11 cellular contexts compared by ENCODE assay signal in genomic region chr5:775592-775959, GRCh38. TPM values are rescaled to one million over a fixed set of nuclear protein-coding genes. Genes with fewer than 3 reads are reported as not detected.
DNase-seq lines count a peak whose midpoint lies in the region; ATAC-seq, FAIRE-seq and TF ChIP-seq lines count a peak whose summit lies in the region.
"Not testable (repeated sequence)": the region's sequence is repeated elsewhere in the genome, so short reads cannot be mapped to it uniquely, and the experiment has no call there.
"Had no signal": no experiment of that assay in that cellular context is flagged by ENCODE, and none has a peak within 500 bp of the region (broad histone marks: within the 10 kb centered on the region; RNA-seq: fewer than 3 reads in every experiment).

No MANE protein-coding gene starts in this region.

- not testable (repeated sequence) for H3K4ac ChIP-seq in neuronal stem cell (ENCODE audit: low read length)

- 55 to 88% methylated on average over 7 of the region's 9 CpGs for WGBS in heart right ventricle, 2 donors
- WGBS in neuronal stem cell (ENCODE audit: extremely low coverage in 2 of 2, insufficient read length in 2 of 2, insufficient replicate concordance in 1 of 2), 2 donors, result no CpG with 5 or more reads among the region's 9 CpGs
- 85 to 100% methylated on average over 2 to 9 of the region's 9 CpGs for WGBS in upper lobe of left lung, 2 donors

- H3K27me3 ChIP-seq in heart right ventricle; neuronal stem cell (ENCODE audit: control insufficient read depth in 3 of 3, insufficient read depth in 3 of 3, low read depth in 1 of 3, low read length in 3 of 3); upper lobe of left lung: not testable (repeated sequence)

- peak in 7 of 8 donors; percentile 7 to 30 (median 20) for ATAC-seq in heart right ventricle
- not testable (repeated sequence) for ATAC-seq in upper lobe of left lung (ENCODE audit: low FRiP score in 2 of 2)

- H3K79me1 ChIP-seq in neuronal stem cell (ENCODE audit: low read depth, low read length), result not testable (repeated sequence)

- not testable (repeated sequence) for TF ChIP-seq POLR2A in upper lobe of left lung (IDR thresholded peaks at IDR 0.05)

- not testable (repeated sequence) for H4K91ac ChIP-seq in neuronal stem cell (ENCODE audit: low read depth, low read length, poor library complexity)

- H3K18ac ChIP-seq in neuronal stem cell (ENCODE audit: low read length), result peak overlapping the region; percentile 65

- H2BK5ac ChIP-seq in neuronal stem cell (ENCODE audit: low read length), result peak overlapping the region; percentile 21

- H3K4me1 ChIP-seq in heart right ventricle, result peaks cover 0 to 30% (median 7%) of the 10 kb centered on the region in 9 donors
- not testable (repeated sequence) for H3K4me1 ChIP-seq in kidney (ENCODE audit: control insufficient read depth in 1 of 2, insufficient read depth in 1 of 2, low read depth in 1 of 2, low read length in 2 of 2); neuronal stem cell (ENCODE audit: control insufficient read depth in 2 of 2, insufficient read depth in 1 of 2, low read depth in 1 of 2, low read length in 2 of 2); upper lobe of left lung

- H4K8ac ChIP-seq in neuronal stem cell (ENCODE audit: low read depth, low read length), result not testable (repeated sequence)

- H2BK15ac ChIP-seq in neuronal stem cell (ENCODE audit: low read length), result not testable (repeated sequence)

- not testable (repeated sequence) for TF ChIP-seq CTCF in heart right ventricle (IDR thresholded peaks at IDR 0.05); kidney (IDR thresholded peaks at IDR 0.05; ENCODE audit: borderline replicate concordance, extremely low read depth, insufficient read depth); upper lobe of left lung (IDR thresholded peaks at IDR 0.05)

- not testable (repeated sequence) for H3K4me2 ChIP-seq in neuronal stem cell (ENCODE audit: insufficient read depth, low read length, poor library complexity, severe bottlenecking)

- peak overlapping the region; percentile 82 for H2BK12ac ChIP-seq in neuronal stem cell (ENCODE audit: low read length)

- H3K4me3 ChIP-seq in heart right ventricle; kidney (ENCODE audit: low read length in 2 of 2); neuronal stem cell (ENCODE audit: low read length in 2 of 2); upper lobe of left lung: not testable (repeated sequence)

- peak overlapping the region; percentile 90 for H3K14ac ChIP-seq in neuronal stem cell (ENCODE audit: low read length)

- H2AFZ ChIP-seq in neuronal stem cell (ENCODE audit: low read length), result not testable (repeated sequence)

- H3K27ac ChIP-seq in heart right ventricle, result peak overlapping the region in 1 of 10 donors; percentile 42
- not testable (repeated sequence) for H3K27ac ChIP-seq in kidney (ENCODE audit: low read depth in 2 of 2, low read length in 2 of 2); neuronal stem cell (replicated peaks; ENCODE audit: low read length); upper lobe of left lung

- intact Hi-C loops in heart right ventricle (cut with DNase I) (loop anchor here in 2 of 10 donors (5.0 to 10.0 kb wide), 2 partner anchors 91 to 93 kb away; no protein-coding TSS in a partner anchor), kidney (cut with DNase I) (loop anchor here (10.0 kb wide), 1 partner anchor 91 kb away; no protein-coding TSS in a partner anchor)

- TF ChIP-seq EP300 in upper lobe of left lung (IDR thresholded peaks at IDR 0.05), result not testable (repeated sequence)

- H3K9me3 ChIP-seq in heart right ventricle; kidney (ENCODE audit: control insufficient read depth in 1 of 2, low read length in 2 of 2); neuronal stem cell (replicated peaks in 1 of 2; ENCODE audit: control insufficient read depth in 2 of 2, insufficient read depth in 1 of 2, low read depth in 1 of 2, low read length in 2 of 2); upper lobe of left lung: not testable (repeated sequence)

- peaks cover 0 to 16% (median 0%) of the 10 kb centered on the region in 9 donors for H3K36me3 ChIP-seq in heart right ventricle
- H3K36me3 ChIP-seq in kidney (ENCODE audit: control insufficient read depth in 1 of 2, insufficient read depth in 2 of 2, low read length in 2 of 2); neuronal stem cell (replicated peaks in 1 of 2; ENCODE audit: control insufficient read depth in 2 of 2, insufficient read depth in 2 of 2, low read length in 2 of 2); upper lobe of left lung: not testable (repeated sequence)

- H3K23ac ChIP-seq in neuronal stem cell (ENCODE audit: low read depth, low read length, poor library complexity), result peak overlapping the region; percentile 90

- not testable (repeated sequence) for FAIRE-seq in kidney (lab: Jason Lieb, UNC)

- H2BK120ac ChIP-seq in neuronal stem cell (ENCODE audit: low read depth, low read length), result not testable (repeated sequence)

- not testable (repeated sequence) for H3K9ac ChIP-seq in kidney (ENCODE audit: low read length in 2 of 2); neuronal stem cell (ENCODE audit: low read depth, low read length, poor library complexity)

- DNase-seq in Daoy (ENCODE audit: low read depth) (peak; percentile 1), HuH-7.5 (ENCODE audit: low spot score) (peak; percentile 5), NCI-H748 (lab: John Stamatoyannopoulos, UW; ENCODE audit: unreplicated experiment) (peak; percentile 40), ecto neural progenitor cell (ENCODE audit: low spot score) (peak; percentile 44), kidney (peak; percentile 77), upper lobe of left lung (peak; percentile 21 to 42)
- not testable (repeated sequence) for DNase-seq in heart right ventricle; neuronal stem cell (ENCODE audit: low spot score)

- H2AK5ac ChIP-seq in neuronal stem cell (ENCODE audit: low read depth, low read length), result peak overlapping the region; percentile 82

RNA-seq across cellular contexts. Expression of gene ZDHHC11B, which starts 9.0 kb away (rescaled TPM):
- under 0.01 TPM in 1 of 2 replicates, not detected in the other for total RNA-seq in Daoy (2014; rRNA removed; shearing (Covaris generic))
- total RNA-seq in heart right ventricle (10 to 100 TPM in 5 of 10 donors, 1 to 10 TPM in 5; 5.0 to 46.6 (median 10.3) TPM), kidney (5.4 TPM), upper lobe of left lung (10 to 100 TPM in 4 of 6 donors, 1 to 10 TPM in 2; 7.4 to 40.8 (median 13.1) TPM)
- polyA plus RNA-seq in heart right ventricle (10 to 100 TPM in 1 of 2 donors, 1 to 10 TPM in 1; 4.7 to 20.1 TPM), kidney (ENCODE audit: insufficient read depth, low read depth, low replicate concordance) (4.4 TPM)
- 2.4 TPM for polyA plus RNA-seq in neuronal stem cell (2013, experiment 1 of 2)
- 2.2 TPM for polyA plus RNA-seq in neuronal stem cell (2013, experiment 2 of 2)
- total RNA-seq: GM23248, LHCN-M2 had no signal
- polyA plus RNA-seq: AG04450, GM23248 had no signal
